Comparison of ENCODE assay signal across 16 cellular contexts in the genomic region with DNA sequence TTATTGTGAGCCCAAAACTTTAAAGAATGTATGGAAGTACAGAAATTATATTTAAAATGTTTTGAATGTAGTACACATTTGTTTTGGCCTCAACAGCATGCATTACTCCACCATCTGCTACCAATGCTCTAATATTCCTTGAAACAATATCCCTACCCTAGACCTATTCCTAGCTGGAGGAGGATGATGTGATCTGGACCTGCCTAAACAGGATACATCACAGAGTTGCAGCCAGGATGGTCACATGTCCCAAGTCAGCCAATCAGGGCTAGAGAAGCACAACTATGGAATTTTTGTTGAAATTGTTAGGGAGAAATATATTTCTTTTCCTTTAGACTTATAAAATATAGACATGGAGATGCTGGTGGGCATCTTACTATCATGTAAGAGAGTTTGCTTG.
DNase-seq lines count a peak whose midpoint lies in the region; ATAC-seq and TF ChIP-seq lines count a peak whose summit lies in the region.
"Had no signal": no experiment of that assay in that cellular context is flagged by ENCODE, and none has a peak within 500 bp of the region (broad histone marks: within the 10 kb centered on the region; RNA-seq: fewer than 3 reads in every experiment).

No MANE protein-coding gene starts in this region.

- no peak for ATAC-seq in GM18861 (IDR thresholded peaks at IDR 0.05; ENCODE audit: unreplicated experiment)

- DNase-seq in DMS 273 (lab: John Stamatoyannopoulos, UW; ENCODE audit: unreplicated experiment) (peak; percentile 93), cardiac fibroblast (ENCODE audit: low read depth in 2 of 2) (peak; percentile 3 to 12), iPS-NIHi7 (ENCODE audit: extremely low spot score) (peak; percentile 13), D341Med (ENCODE audit: low spot score) (no peak), occipital lobe (lab: John Stamatoyannopoulos, UW) (no peak), NCI-H524 treated with DMSO at 0.1 percent for 48 hours (lab: John Stamatoyannopoulos, UW) (no peak)
- DNase-seq: activated CD4-positive, alpha-beta T cell treated with anti-CD3 and anti-CD28 coated beads, Interleukin-2, amount 10 ng/mL, durations not matched to agents 7 days and 5 days; activated T-cell treated with anti-CD3 and anti-CD28 coated beads, Interleukin-2, amount 50 U/mL, for 48 hours; adrenal gland; DMS79 treated with DMSO at 0.1 percent for 48 hours; islet precursor cell; NCI-H2081 treated with DMSO at 0.1 percent for 48 hours; small intestine had no signal

- H3K4me3 ChIP-seq in cardiac fibroblast (replicated peaks in 1 of 2; ENCODE audit: low read depth in 2 of 2, low read length in 2 of 2): no peak overlapping the region
- H3K4me3 ChIP-seq: adrenal gland, BLaER1 had no signal

- TF ChIP-seq EP300 in Ishikawa (IDR thresholded peaks at IDR 0.05; ENCODE audit: borderline replicate concordance): no peak

- no peak for TF ChIP-seq CTCF in cardiac fibroblast (IDR thresholded peaks at IDR 0.05; ENCODE audit: low read depth, low read length)

- TF ChIP-seq RAD21 in Ishikawa (IDR thresholded peaks at IDR 0.05; ENCODE audit: low read depth): no peak

TF ChIP-seq in Ishikawa, 13 proteins besides CTCF, POLR2A, EP300 and RAD21:
- TF ChIP-seq, protein P1, sequence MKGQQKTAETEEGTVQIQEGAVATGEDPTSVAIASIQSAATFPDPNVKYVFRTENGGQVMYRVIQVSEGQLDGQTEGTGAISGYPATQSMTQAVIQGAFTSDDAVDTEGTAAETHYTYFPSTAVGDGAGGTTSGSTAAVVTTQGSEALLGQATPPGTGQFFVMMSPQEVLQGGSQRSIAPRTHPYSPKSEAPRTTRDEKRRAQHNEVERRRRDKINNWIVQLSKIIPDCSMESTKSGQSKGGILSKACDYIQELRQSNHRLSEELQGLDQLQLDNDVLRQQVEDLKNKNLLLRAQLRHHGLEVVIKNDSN (IDR thresholded peaks at IDR 0.05): peak; percentile 79
- TF ChIP-seq CREB1 (IDR thresholded peaks at IDR 0.05; ENCODE audit: low read depth): no peak

Comparison
In these comparisons a context has a peak if more than half of its experiments do, and no peak if none do; other contexts are left out.
1. DNase-seq: peak in DMS 273 (single experiment), cardiac fibroblast (2 of 2) and iPS-NIHi7 (single experiment); none in D341Med (single experiment), occipital lobe (single experiment) and NCI-H524 treated with DMSO at 0.1 percent for 48 hours (single experiment).